In genomic region chr15:65056868-65057548, GRCh38 we compare ENCODE assay signal across 14 cellular contexts. TPM values are rescaled to one million over a fixed set of nuclear protein-coding genes. Genes with fewer than 3 reads are reported as not detected.
DNase-seq lines count a peak whose midpoint lies in the region; ATAC-seq and TF ChIP-seq lines count a peak whose summit lies in the region.
"Had no signal": no experiment of that assay in that cellular context is flagged by ENCODE, and none has a peak within 500 bp of the region (broad histone marks: within the 10 kb centered on the region; RNA-seq: fewer than 3 reads in every experiment).

No MANE protein-coding gene starts in this region.

- 0 out of 2 replicates have a peak, but pooled peaks cover 5% of the 10 kb centered on the region for H3K4me1 ChIP-seq in Panc1 (ENCODE audit: control insufficient read depth, insufficient read depth, low read length)

- DNase-seq in ELR (ENCODE audit: low read depth) (peak; percentile 83), Panc1 (ENCODE audit: low read depth, low spot score) (no peak), glomerular visceral epithelial cell (ENCODE audit: extremely low spot score) (peak; percentile 95), renal cortical epithelial cell (ENCODE audit: low read depth) (peak; percentile 99), DMS114 treated with DMSO at 0.1 percent for 48 hours (lab: John Stamatoyannopoulos, UW; ENCODE audit: unreplicated experiment) (no peak), foreskin fibroblast (no peak), T-helper 17 cell (no peak)
- no peak for DNase-seq in activated CD4-positive, CD25-positive, alpha-beta regulatory T cell treated with anti-CD3 and anti-CD28 coated beads, Interleukin-2, amount 50 U/mL, for 72 hours
- DNase-seq: activated CD4-positive, alpha-beta T cell treated with anti-CD3 and anti-CD28 coated beads, Interleukin-2, amount 10 ng/mL, durations not matched to agents 7 days and 5 days; erythroblast; GM23248; NCI-H1436; T-cell had no signal

- peaks cover 19% of the 10 kb centered on the region for H3K27me3 Mint-ChIP-seq in T-helper 17 cell
- H3K27me3 Mint-ChIP-seq: activated CD4-positive, alpha-beta T cell treated with anti-CD3 and anti-CD28 coated beads, Interleukin-2, amount 10 ng/mL, durations not matched to agents 7 days and 5 days had no signal

- no TSS peak for BruUV-seq in Panc1 (replicated peaks; lab: Mats Ljungman, UMichigan)

- H3K36me3 Mint-ChIP-seq in T-helper 17 cell (ENCODE audit: low read depth): peaks cover 2% of the 10 kb centered on the region
- H3K36me3 Mint-ChIP-seq: T-cell had no signal

- no peak for TF ChIP-seq CTCF in Panc1 (IDR thresholded peaks at IDR 0.05)
- no peak for TF ChIP-seq CTCF in foreskin fibroblast (IDR thresholded peaks at IDR 0.05; ENCODE audit: low read depth, low read length)

- H3K9me3 ChIP-seq in Panc1 (ENCODE audit: control insufficient read depth, insufficient read depth, low read depth, low read length): no peaks in the 10 kb centered on the region
- H3K9me3 ChIP-seq in T-helper 17 cell (ENCODE audit: control insufficient read depth, low read length, poor library complexity, severe bottlenecking): peaks cover 4% of the 10 kb centered on the region
- H3K9me3 ChIP-seq: neutrophil had no signal

- POLR2A ChIA-PET in Panc1 (lab: Charles Lee): no interaction called here

- H3K4me3 ChIP-seq in Panc1 (ENCODE audit: low read depth in 2 of 2, low read length in 2 of 2): no peak overlapping the region
- H3K4me3 ChIP-seq in foreskin fibroblast (ENCODE audit: low read depth in 1 of 2, low read length in 2 of 2): no peak overlapping the region
- H3K4me3 ChIP-seq: GM23248 had no signal

- H3K4me1 Mint-ChIP-seq in T-helper 17 cell: no peaks in the 10 kb centered on the region

- in situ Hi-C loops in Panc1 (cut with HindIII; ENCODE audit: low pct_unique_long_range_greater_than_20kb, low sequenced_read_pairs): no loop called here

- ATAC-seq in Panc1 (peak; percentile 68), T-helper 17 cell (no peak)
- ATAC-seq: T-cell had no signal

- H3K36me3 ChIP-seq in Panc1 (ENCODE audit: control insufficient read depth, insufficient read depth, low read length): no peaks in the 10 kb centered on the region
- H3K36me3 ChIP-seq: neutrophil had no signal

- no peak overlapping the region for H3K27ac ChIP-seq in Panc1 (ENCODE audit: low read length)
- H3K27ac ChIP-seq: GM23248, neutrophil had no signal

- intact Hi-C loops in Panc1 (cut with micrococcal nuclease; ENCODE audit: unreplicated experiment): no loop called here

- H3K27ac Mint-ChIP-seq in T-helper 17 cell: no peak overlapping the region
- H3K27ac Mint-ChIP-seq: activated CD4-positive, alpha-beta T cell treated with anti-CD3 and anti-CD28 coated beads, Interleukin-2, amount 10 ng/mL, durations not matched to agents 7 days and 5 days; T-cell had no signal

- CTCF ChIA-PET in Panc1 (lab: Charles Lee): no interaction called here

- no peaks in the 10 kb centered on the region for H3K27me3 ChIP-seq in Panc1 (ENCODE audit: control insufficient read depth, insufficient read depth, low read length)

- H3K4me3 Mint-ChIP-seq in T-helper 17 cell: no peak overlapping the region
- H3K4me3 Mint-ChIP-seq: activated CD4-positive, alpha-beta T cell treated with anti-CD3 and anti-CD28 coated beads, Interleukin-2, amount 10 ng/mL, durations not matched to agents 7 days and 5 days; T-cell had no signal

RNA-seq across cellular contexts. Expression of gene RASL12, which starts 10.8 kb away (rescaled TPM):
- total RNA-seq in Panc1 (2021; ENCODE audit: unreplicated experiment): 0.67 TPM
- 0.85 TPM for polyA plus RNA-seq in Panc1 (2012; ENCODE audit: insufficient read length)
- total RNA-seq in renal cortical epithelial cell: not detected in 2 replicates
- total RNA-seq in T-helper 17 cell: not detected
- total RNA-seq: activated CD4-positive, alpha-beta T cell treated with anti-CD3 and anti-CD28 coated beads, Interleukin-2, amount 10 ng/mL, durations not matched to agents 7 days and 5 days; GM23248 had no signal
- polyA plus RNA-seq: GM23248 had no signal

RNA-seq across cellular contexts. Expression of gene SLC51B, which starts 11.8 kb away (rescaled TPM):
- total RNA-seq in Panc1 (2021; ENCODE audit: unreplicated experiment) (0.51 TPM), renal cortical epithelial cell (0.15 TPM in 1 of 2 replicates, not detected in the other), T-helper 17 cell (not detected)
- polyA plus RNA-seq in Panc1 (2012; ENCODE audit: insufficient read length): 0.40 TPM
- total RNA-seq: activated CD4-positive, alpha-beta T cell treated with anti-CD3 and anti-CD28 coated beads, Interleukin-2, amount 10 ng/mL, durations not matched to agents 7 days and 5 days; GM23248; T-cell had no signal
- polyA plus RNA-seq: GM23248 had no signal

RNA-seq across cellular contexts. Expression of gene KBTBD13, which starts 19.5 kb away (rescaled TPM):
- total RNA-seq in Panc1 (2021; ENCODE audit: unreplicated experiment) (not detected), renal cortical epithelial cell (not detected in 2 replicates), T-helper 17 cell (not detected)
- not detected for polyA plus RNA-seq in Panc1 (2012; ENCODE audit: insufficient read length)
- total RNA-seq: activated CD4-positive, alpha-beta T cell treated with anti-CD3 and anti-CD28 coated beads, Interleukin-2, amount 10 ng/mL, durations not matched to agents 7 days and 5 days; GM23248; T-cell had no signal
- polyA plus RNA-seq: GM23248 had no signal

RNA-seq across cellular contexts. Expression of gene MTFMT, which starts 27.6 kb away (rescaled TPM):
- total RNA-seq in Panc1 (2021; ENCODE audit: unreplicated experiment) (19.4 TPM), renal cortical epithelial cell (22.6 and 33.7 TPM in 2 replicates), T-helper 17 cell (1 to 10 TPM; 8.6 to 9.1 TPM)
- polyA plus RNA-seq in Panc1 (2012; ENCODE audit: insufficient read length): 14.5 TPM

RNA-seq across cellular contexts. Expression of gene UBAP1L, which starts 58.0 kb away (rescaled TPM):
- total RNA-seq in Panc1 (2021; ENCODE audit: unreplicated experiment) (1.7 TPM), renal cortical epithelial cell (under 0.01 and 1.4 TPM in 2 replicates), T-helper 17 cell (1 to 10 TPM; 7.8 to 8.4 TPM)
- polyA plus RNA-seq in Panc1 (2012; ENCODE audit: insufficient read length): 0.69 TPM

Comparison
In these comparisons a context has a peak if more than half of its experiments do, and no peak if none do; other contexts are left out.
1. DNase-seq: peak in ELR (single experiment), glomerular visceral epithelial cell (single experiment) and renal cortical epithelial cell (single experiment); none in Panc1 (single experiment), DMS114 treated with DMSO at 0.1 percent for 48 hours (single experiment), activated CD4-positive, CD25-positive, alpha-beta regulatory T cell treated with anti-CD3 and anti-CD28 coated beads, Interleukin-2, amount 50 U/mL, for 72 hours (single experiment), foreskin fibroblast (0 of 2) and T-helper 17 cell (0 of 3).